2 cellular contexts compared by ENCODE assay signal in the genomic region with DNA sequence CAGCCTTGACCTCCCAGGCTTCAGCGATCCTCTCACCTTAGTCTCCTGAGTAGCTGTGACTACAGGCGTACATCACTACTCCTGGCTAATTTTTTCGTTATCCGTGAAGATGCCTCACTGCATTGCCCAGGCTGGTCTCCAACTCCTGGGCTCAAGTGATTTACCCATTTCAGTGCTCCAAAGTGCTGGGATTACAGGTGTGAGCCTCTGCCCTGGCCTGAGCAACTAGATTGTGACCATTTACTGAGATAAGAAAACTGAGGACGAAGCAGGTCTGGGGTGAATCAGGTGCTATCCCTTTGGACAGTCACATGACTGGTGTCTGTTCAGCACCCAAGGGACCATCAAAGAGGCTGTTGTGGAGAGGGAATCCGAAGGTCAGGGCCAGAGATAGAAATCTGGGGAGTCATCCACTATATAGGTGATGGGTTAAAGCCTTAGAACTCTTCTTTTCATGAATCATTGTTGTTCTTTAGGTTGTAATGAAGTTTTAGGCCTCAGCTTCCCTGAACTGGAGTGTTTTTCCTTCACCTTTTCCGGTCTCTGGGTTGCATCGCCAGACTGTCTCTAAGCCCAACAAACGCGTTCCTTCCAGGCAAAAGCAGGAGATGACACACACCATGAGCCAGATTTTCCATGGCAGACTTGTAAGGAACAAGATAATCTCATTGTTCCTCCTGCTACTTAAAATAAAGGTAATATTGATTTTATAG.
TF ChIP-seq lines count a peak whose summit lies in the region.

No MANE protein-coding gene starts in this region.

TF ChIP-seq in HEK293, 187 proteins besides CTCF, POLR2A, EP300 and RAD21:
- TF ChIP-seq, protein P1, sequence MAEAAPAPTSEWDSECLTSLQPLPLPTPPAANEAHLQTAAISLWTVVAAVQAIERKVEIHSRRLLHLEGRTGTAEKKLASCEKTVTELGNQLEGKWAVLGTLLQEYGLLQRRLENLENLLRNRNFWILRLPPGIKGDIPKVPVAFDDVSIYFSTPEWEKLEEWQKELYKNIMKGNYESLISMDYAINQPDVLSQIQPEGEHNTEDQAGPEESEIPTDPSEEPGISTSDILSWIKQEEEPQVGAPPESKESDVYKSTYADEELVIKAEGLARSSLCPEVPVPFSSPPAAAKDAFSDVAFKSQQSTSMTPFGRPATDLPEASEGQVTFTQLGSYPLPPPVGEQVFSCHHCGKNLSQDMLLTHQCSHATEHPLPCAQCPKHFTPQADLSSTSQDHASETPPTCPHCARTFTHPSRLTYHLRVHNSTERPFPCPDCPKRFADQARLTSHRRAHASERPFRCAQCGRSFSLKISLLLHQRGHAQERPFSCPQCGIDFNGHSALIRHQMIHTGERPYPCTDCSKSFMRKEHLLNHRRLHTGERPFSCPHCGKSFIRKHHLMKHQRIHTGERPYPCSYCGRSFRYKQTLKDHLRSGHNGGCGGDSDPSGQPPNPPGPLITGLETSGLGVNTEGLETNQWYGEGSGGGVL (tag by site-specific recombination; IDR thresholded peaks at IDR 0.05) = no peak
- TF ChIP-seq, protein P2, sequence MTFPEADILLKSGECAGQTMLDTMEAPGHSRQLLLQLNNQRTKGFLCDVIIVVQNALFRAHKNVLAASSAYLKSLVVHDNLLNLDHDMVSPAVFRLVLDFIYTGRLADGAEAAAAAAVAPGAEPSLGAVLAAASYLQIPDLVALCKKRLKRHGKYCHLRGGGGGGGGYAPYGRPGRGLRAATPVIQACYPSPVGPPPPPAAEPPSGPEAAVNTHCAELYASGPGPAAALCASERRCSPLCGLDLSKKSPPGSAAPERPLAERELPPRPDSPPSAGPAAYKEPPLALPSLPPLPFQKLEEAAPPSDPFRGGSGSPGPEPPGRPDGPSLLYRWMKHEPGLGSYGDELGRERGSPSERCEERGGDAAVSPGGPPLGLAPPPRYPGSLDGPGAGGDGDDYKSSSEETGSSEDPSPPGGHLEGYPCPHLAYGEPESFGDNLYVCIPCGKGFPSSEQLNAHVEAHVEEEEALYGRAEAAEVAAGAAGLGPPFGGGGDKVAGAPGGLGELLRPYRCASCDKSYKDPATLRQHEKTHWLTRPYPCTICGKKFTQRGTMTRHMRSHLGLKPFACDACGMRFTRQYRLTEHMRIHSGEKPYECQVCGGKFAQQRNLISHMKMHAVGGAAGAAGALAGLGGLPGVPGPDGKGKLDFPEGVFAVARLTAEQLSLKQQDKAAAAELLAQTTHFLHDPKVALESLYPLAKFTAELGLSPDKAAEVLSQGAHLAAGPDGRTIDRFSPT (tag by site-specific recombination; IDR thresholded peaks at IDR 0.05) = no peak
- TF ChIP-seq ZNF121 (tag by site-specific recombination; IDR thresholded peaks at IDR 0.05) (peak; percentile 91), ZNF777 (tag by site-specific recombination; IDR thresholded peaks at IDR 0.05; ENCODE audit: borderline replicate concordance) (no peak), ZNF621 (tag by site-specific recombination; IDR thresholded peaks at IDR 0.05) (no peak), ZNF274 (IDR thresholded peaks at IDR 0.05; ENCODE audit: low read length) (no peak), ZNF274 (tag by site-specific recombination; IDR thresholded peaks at IDR 0.05; ENCODE audit: borderline replicate concordance) (no peak), ZBTB17 (tag by site-specific recombination; IDR thresholded peaks at IDR 0.05) (peak; percentile 34; the same call in 1 of the 2 replicates), ZNF16 (tag by site-specific recombination; IDR thresholded peaks at IDR 0.05; ENCODE audit: low read depth) (no peak)
- TF ChIP-seq, protein P3, sequence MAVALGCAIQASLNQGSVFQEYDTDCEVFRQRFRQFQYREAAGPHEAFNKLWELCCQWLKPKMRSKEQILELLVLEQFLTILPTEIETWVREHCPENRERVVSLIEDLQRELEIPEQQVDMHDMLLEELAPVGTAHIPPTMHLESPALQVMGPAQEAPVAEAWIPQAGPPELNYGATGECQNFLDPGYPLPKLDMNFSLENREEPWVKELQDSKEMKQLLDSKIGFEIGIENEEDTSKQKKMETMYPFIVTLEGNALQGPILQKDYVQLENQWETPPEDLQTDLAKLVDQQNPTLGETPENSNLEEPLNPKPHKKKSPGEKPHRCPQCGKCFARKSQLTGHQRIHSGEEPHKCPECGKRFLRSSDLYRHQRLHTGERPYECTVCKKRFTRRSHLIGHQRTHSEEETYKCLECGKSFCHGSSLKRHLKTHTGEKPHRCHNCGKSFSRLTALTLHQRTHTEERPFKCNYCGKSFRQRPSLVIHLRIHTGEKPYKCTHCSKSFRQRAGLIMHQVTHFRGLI (tag by site-specific recombination; IDR thresholded peaks at IDR 0.05) = peak; percentile 21; the same call in 1 of the 2 replicates

TF ChIP-seq in K562, 482 proteins besides CTCF, POLR2A, EP300 and RAD21 (continues in another document):
- no peak for TF ChIP-seq ESRRB (CRISPR knock-in tag; IDR thresholded peaks at IDR 0.05; ENCODE audit: borderline replicate concordance)
- TF ChIP-seq, protein P4, sequence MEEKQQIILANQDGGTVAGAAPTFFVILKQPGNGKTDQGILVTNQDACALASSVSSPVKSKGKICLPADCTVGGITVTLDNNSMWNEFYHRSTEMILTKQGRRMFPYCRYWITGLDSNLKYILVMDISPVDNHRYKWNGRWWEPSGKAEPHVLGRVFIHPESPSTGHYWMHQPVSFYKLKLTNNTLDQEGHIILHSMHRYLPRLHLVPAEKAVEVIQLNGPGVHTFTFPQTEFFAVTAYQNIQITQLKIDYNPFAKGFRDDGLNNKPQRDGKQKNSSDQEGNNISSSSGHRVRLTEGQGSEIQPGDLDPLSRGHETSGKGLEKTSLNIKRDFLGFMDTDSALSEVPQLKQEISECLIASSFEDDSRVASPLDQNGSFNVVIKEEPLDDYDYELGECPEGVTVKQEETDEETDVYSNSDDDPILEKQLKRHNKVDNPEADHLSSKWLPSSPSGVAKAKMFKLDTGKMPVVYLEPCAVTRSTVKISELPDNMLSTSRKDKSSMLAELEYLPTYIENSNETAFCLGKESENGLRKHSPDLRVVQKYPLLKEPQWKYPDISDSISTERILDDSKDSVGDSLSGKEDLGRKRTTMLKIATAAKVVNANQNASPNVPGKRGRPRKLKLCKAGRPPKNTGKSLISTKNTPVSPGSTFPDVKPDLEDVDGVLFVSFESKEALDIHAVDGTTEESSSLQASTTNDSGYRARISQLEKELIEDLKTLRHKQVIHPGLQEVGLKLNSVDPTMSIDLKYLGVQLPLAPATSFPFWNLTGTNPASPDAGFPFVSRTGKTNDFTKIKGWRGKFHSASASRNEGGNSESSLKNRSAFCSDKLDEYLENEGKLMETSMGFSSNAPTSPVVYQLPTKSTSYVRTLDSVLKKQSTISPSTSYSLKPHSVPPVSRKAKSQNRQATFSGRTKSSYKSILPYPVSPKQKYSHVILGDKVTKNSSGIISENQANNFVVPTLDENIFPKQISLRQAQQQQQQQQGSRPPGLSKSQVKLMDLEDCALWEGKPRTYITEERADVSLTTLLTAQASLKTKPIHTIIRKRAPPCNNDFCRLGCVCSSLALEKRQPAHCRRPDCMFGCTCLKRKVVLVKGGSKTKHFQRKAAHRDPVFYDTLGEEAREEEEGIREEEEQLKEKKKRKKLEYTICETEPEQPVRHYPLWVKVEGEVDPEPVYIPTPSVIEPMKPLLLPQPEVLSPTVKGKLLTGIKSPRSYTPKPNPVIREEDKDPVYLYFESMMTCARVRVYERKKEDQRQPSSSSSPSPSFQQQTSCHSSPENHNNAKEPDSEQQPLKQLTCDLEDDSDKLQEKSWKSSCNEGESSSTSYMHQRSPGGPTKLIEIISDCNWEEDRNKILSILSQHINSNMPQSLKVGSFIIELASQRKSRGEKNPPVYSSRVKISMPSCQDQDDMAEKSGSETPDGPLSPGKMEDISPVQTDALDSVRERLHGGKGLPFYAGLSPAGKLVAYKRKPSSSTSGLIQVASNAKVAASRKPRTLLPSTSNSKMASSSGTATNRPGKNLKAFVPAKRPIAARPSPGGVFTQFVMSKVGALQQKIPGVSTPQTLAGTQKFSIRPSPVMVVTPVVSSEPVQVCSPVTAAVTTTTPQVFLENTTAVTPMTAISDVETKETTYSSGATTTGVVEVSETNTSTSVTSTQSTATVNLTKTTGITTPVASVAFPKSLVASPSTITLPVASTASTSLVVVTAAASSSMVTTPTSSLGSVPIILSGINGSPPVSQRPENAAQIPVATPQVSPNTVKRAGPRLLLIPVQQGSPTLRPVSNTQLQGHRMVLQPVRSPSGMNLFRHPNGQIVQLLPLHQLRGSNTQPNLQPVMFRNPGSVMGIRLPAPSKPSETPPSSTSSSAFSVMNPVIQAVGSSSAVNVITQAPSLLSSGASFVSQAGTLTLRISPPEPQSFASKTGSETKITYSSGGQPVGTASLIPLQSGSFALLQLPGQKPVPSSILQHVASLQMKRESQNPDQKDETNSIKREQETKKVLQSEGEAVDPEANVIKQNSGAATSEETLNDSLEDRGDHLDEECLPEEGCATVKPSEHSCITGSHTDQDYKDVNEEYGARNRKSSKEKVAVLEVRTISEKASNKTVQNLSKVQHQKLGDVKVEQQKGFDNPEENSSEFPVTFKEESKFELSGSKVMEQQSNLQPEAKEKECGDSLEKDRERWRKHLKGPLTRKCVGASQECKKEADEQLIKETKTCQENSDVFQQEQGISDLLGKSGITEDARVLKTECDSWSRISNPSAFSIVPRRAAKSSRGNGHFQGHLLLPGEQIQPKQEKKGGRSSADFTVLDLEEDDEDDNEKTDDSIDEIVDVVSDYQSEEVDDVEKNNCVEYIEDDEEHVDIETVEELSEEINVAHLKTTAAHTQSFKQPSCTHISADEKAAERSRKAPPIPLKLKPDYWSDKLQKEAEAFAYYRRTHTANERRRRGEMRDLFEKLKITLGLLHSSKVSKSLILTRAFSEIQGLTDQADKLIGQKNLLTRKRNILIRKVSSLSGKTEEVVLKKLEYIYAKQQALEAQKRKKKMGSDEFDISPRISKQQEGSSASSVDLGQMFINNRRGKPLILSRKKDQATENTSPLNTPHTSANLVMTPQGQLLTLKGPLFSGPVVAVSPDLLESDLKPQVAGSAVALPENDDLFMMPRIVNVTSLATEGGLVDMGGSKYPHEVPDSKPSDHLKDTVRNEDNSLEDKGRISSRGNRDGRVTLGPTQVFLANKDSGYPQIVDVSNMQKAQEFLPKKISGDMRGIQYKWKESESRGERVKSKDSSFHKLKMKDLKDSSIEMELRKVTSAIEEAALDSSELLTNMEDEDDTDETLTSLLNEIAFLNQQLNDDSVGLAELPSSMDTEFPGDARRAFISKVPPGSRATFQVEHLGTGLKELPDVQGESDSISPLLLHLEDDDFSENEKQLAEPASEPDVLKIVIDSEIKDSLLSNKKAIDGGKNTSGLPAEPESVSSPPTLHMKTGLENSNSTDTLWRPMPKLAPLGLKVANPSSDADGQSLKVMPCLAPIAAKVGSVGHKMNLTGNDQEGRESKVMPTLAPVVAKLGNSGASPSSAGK (IDR thresholded peaks at IDR 0.05) = no peak
- TF ChIP-seq, protein P5, sequence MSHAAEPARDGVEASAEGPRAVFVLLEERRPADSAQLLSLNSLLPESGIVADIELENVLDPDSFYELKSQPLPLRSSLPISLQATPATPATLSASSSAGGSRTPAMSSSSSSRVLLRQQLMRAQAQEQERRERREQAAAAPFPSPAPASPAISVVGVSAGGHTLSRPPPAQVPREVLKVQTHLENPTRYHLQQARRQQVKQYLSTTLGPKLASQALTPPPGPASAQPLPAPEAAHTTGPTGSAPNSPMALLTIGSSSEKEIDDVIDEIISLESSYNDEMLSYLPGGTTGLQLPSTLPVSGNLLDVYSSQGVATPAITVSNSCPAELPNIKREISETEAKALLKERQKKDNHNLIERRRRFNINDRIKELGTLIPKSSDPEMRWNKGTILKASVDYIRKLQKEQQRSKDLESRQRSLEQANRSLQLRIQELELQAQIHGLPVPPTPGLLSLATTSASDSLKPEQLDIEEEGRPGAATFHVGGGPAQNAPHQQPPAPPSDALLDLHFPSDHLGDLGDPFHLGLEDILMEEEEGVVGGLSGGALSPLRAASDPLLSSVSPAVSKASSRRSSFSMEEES (CRISPR knock-in tag; IDR thresholded peaks at IDR 0.05) = peak; percentile 64
- no peak for TF ChIP-seq ZNF75A (CRISPR knock-in tag; IDR thresholded peaks at IDR 0.05)
